ENCODE assay signal across 8 cellular contexts in genomic region chr4:77820836-77821561, GRCh38. TPM values are rescaled to one million over a fixed set of nuclear protein-coding genes. Genes with fewer than 3 reads are reported as not detected.
DNase-seq lines count a peak whose midpoint lies in the region; TF ChIP-seq lines count a peak whose summit lies in the region.

No MANE protein-coding gene starts in this region.

- peak overlapping the region; percentile 99 for H3K27ac Mint-ChIP-seq in mesothelial cell of epicardium

- H3K36me3 ChIP-seq in uterus = no peaks in the 10 kb centered on the region

- no peak for DNase-seq in GM12864 (ENCODE audit: low read depth)
- peak; percentile 4 for DNase-seq in NCI-H1105 (lab: John Stamatoyannopoulos, UW)
- DNase-seq in cerebellar cortex (ENCODE audit: low spot score) = peak; percentile 50
- DNase-seq in mesothelial cell of epicardium (ENCODE audit: low spot score in 2 of 2, unreplicated experiment in 2 of 2) = no peak
- DNase-seq in uterus = no peak
- DNase-seq in ACHN = no peak
- DNase-seq in stimulated activated CD8-positive, alpha-beta memory T cell treated with anti-CD3 and anti-CD28 coated beads, Interleukin-4, amount 100 ng/mL, for 48 hours = no peak
- DNase-seq in middle frontal gyrus (ENCODE audit: extremely low spot score, low spot score) = no peak

- peaks cover 4 to 6% of the 10 kb centered on the region in 2 donors for H3K4me1 ChIP-seq in uterus

- no peaks in the 10 kb centered on the region for H3K27me3 ChIP-seq in uterus

- TF ChIP-seq CTCF in GM12864 (IDR thresholded peaks at IDR 0.05; ENCODE audit: low read depth, low read length, missing control alignments) = no peak
- TF ChIP-seq CTCF in mesothelial cell of epicardium (IDR thresholded peaks at IDR 0.05; ENCODE audit: unreplicated experiment) = no peak
- no peak for TF ChIP-seq CTCF in uterus (IDR thresholded peaks at IDR 0.05)

- in situ Hi-C loops in ACHN (cut with HindIII; ENCODE audit: low pct_ligation_motif_present, low pct_unique_long_range_greater_than_20kb, low sequenced_read_pairs) = no loop called here

- H3K9me3 Mint-ChIP-seq in mesothelial cell of epicardium = no peaks in the 10 kb centered on the region

- H3K27me3 Mint-ChIP-seq in mesothelial cell of epicardium (ENCODE audit: low read depth) = peaks cover 2% of the 10 kb centered on the region

- peak overlapping the region; percentile 99 for H3K27ac ChIP-seq in uterus

- H3K9me3 ChIP-seq in uterus = no peaks in the 10 kb centered on the region

- no peaks in the 10 kb centered on the region for H3K36me3 Mint-ChIP-seq in mesothelial cell of epicardium

- peaks cover 26% of the 10 kb centered on the region for H3K4me1 Mint-ChIP-seq in mesothelial cell of epicardium

- TF ChIP-seq POLR2A in uterus (IDR thresholded peaks at IDR 0.05) = no peak

- peak overlapping the region; percentile 98 for H3K4me3 Mint-ChIP-seq in mesothelial cell of epicardium

- H3K4me3 ChIP-seq in GM12864 (ENCODE audit: low read depth, low read length) (peak overlapping the region; percentile 74), uterus (peak overlapping the region; percentile 82 to 87)

- intact Hi-C loops in uterus (cut with DNase I; ENCODE audit: low total_unique reads) = no loop called here

RNA-seq across cellular contexts. Expression of gene CNOT6L, which starts 1.8 kb away (rescaled TPM):
- 45.6 to 51.9 TPM (median 49.4 TPM) in 3 replicates for total RNA-seq in mesothelial cell of epicardium
- 10 to 100 TPM in 3 of 4 donors, 1 to 10 TPM in 1; 6.7 to 63.2 (median 45.9) TPM for total RNA-seq in uterus

RNA-seq across cellular contexts. Expression of gene MRPL1, which starts 41.6 kb away (rescaled TPM):
- 25.0 to 27.8 TPM (median 27.0 TPM) in 3 replicates for total RNA-seq in mesothelial cell of epicardium
- total RNA-seq in uterus = 10 to 100 TPM; 15.1 to 75.9 (median 34.8) TPM

Comparison
In these comparisons a context has a peak if more than half of its experiments do, and no peak if none do; other contexts are left out.
1. DNase-seq: peak in NCI-H1105 (single experiment) and cerebellar cortex (single experiment); none in GM12864 (single experiment), mesothelial cell of epicardium (0 of 2), uterus (0 of 2), ACHN (single experiment), stimulated activated CD8-positive, alpha-beta memory T cell treated with anti-CD3 and anti-CD28 coated beads, Interleukin-4, amount 100 ng/mL, for 48 hours (single experiment) and middle frontal gyrus (single experiment).